Comparison of ENCODE assay signal across 20 cellular contexts in the genomic region with DNA sequence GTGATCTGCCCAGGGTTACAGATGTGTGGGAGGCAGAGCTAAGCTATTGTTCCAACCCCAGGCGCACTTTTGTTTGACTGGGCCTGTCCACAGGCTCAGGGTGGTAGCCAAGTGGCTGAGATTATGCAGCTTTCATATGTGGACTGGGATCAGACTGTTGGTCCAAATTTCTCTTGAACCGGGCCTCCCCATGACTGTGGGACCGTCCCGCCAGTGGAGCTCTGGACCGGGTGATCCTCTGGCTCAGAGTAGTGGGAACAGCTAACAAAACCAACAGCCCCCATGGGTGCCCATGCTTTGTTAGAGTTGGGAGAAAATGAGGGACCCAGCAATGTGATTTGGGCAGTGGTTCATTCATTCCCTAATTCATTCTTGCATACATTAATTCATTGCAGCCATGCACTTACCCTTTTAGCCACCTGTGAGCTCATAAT.
DNase-seq lines count a peak whose midpoint lies in the region; ATAC-seq, FAIRE-seq and TF ChIP-seq lines count a peak whose summit lies in the region.
"Had no signal": no experiment of that assay in that cellular context is flagged by ENCODE, and none has a peak within 500 bp of the region (broad histone marks: within the 10 kb centered on the region; RNA-seq: fewer than 3 reads in every experiment).

No MANE protein-coding gene starts in this region.

- dilution Hi-C loops in keratinocyte (cut with MboI; ENCODE audit: extremely low pct_ligation_motif_present, low sequenced_read_pairs) = no loop called here

- H3K36me3 ChIP-seq in keratinocyte (ENCODE audit: control insufficient read depth in 2 of 2, extremely low read depth in 1 of 2, insufficient read depth in 2 of 2, low read length in 2 of 2) (no peaks in the 10 kb centered on the region), upper lobe of right lung (no peaks in the 10 kb centered on the region)

- intact Hi-C loops in upper lobe of right lung (cut with DNase I) = no loop called here

- no peak overlapping the region for H3K4me3 Mint-ChIP-seq in progenitor cell of endocrine pancreas (ENCODE audit: low read depth)

- H3K4me3 ChIP-seq in keratinocyte (ENCODE audit: control insufficient read depth in 2 of 3, extremely low read depth in 1 of 3, insufficient read depth in 2 of 3, low read depth in 1 of 3, low read length in 3 of 3) = no peak overlapping the region
- no peak overlapping the region for H3K4me3 ChIP-seq in upper lobe of right lung

- DNase-seq in activated effector memory CD4-positive, alpha-beta T cell treated with anti-CD3 and anti-CD28 coated beads, Interleukin-2, amount 50 U/mL, for 16 hours = peak; percentile 44
- no peak for DNase-seq in activated effector memory CD4-positive, alpha-beta T cell treated with Interleukin-2 at 50 U/mL for 16 hours
- no peak for DNase-seq in keratinocyte (ENCODE audit: low read depth, low spot score)
- no peak for DNase-seq in progenitor cell of endocrine pancreas (ENCODE audit: low spot score, unreplicated experiment)
- DNase-seq in upper lobe of right lung = peak; percentile 48
- DNase-seq in central memory CD4-positive, alpha-beta T cell = no peak
- DNase-seq in NCI-H1417 (lab: John Stamatoyannopoulos, UW) = no peak
- DNase-seq: C1 segment of cervical spinal cord, H7, IMR-90, Kasumi-1, MM.1S, NCI-H1105, NCI-H1694 treated with DMSO at 0.1 percent for 48 hours, NCI-H345, NCI-H526, SHP77 treated with DMSO at 0.1 percent for 48 hours had no signal

- H3K9ac ChIP-seq in keratinocyte (ENCODE audit: control insufficient read depth, extremely low read depth, insufficient read depth, low read length) = no peak overlapping the region

- no peak for TF ChIP-seq CTCF in keratinocyte (optimal IDR thresholded peaks at IDR 0.05 in 1 of 3, IDR thresholded peaks at IDR 0.05 in 1 of 3, conservative IDR thresholded peaks at IDR 0.05 in 1 of 3; ENCODE audit: extremely low read depth in 1 of 3, insufficient read depth in 2 of 3, low read length in 3 of 3)
- no peak for TF ChIP-seq CTCF in progenitor cell of endocrine pancreas (IDR thresholded peaks at IDR 0.05; ENCODE audit: unreplicated experiment)
- no peak for TF ChIP-seq CTCF in upper lobe of right lung (IDR thresholded peaks at IDR 0.05)

- no peaks in the 10 kb centered on the region for H3K9me3 ChIP-seq in keratinocyte (ENCODE audit: control insufficient read depth, low read depth, low read length)
- H3K9me3 ChIP-seq in upper lobe of right lung = no peaks in the 10 kb centered on the region

- no peak overlapping the region for H3K4me2 ChIP-seq in keratinocyte (ENCODE audit: control insufficient read depth, extremely low read depth, insufficient read depth, low read depth, low read length)

- peak overlapping the region; percentile 31 for H3K27ac Mint-ChIP-seq in progenitor cell of endocrine pancreas

- peaks cover 57% of the 10 kb centered on the region for H3K27me3 Mint-ChIP-seq in progenitor cell of endocrine pancreas

- no peaks in the 10 kb centered on the region for H3K79me2 ChIP-seq in keratinocyte (ENCODE audit: control insufficient read depth, insufficient read depth, low read length)

- no peaks in the 10 kb centered on the region for H3K9me3 Mint-ChIP-seq in progenitor cell of endocrine pancreas (ENCODE audit: low read depth)

- no peaks in the 10 kb centered on the region for H4K20me1 ChIP-seq in keratinocyte (ENCODE audit: control insufficient read depth, extremely low read depth, insufficient read depth, low read length)

- peaks cover 19% of the 10 kb centered on the region for H3K4me1 ChIP-seq in keratinocyte (ENCODE audit: control insufficient read depth, extremely low read depth, insufficient read depth, low read length)
- no peaks in the 10 kb centered on the region for H3K4me1 ChIP-seq in upper lobe of right lung

- FAIRE-seq in keratinocyte (lab: Jason Lieb, UNC) = peak; percentile 23
- FAIRE-seq: A204.1, GM12892 had no signal

- no peaks in the 10 kb centered on the region for H3K9me1 ChIP-seq in keratinocyte (ENCODE audit: control insufficient read depth, extremely low read depth, insufficient read depth, low read length)

- H3K27ac ChIP-seq in keratinocyte (ENCODE audit: control insufficient read depth, insufficient read depth, low read length) (no peak overlapping the region), upper lobe of right lung (no peak overlapping the region)

- peaks cover 14% of the 10 kb centered on the region for H3K4me1 Mint-ChIP-seq in progenitor cell of endocrine pancreas (ENCODE audit: low read depth)

- H3K27me3 ChIP-seq in keratinocyte (ENCODE audit: control insufficient read depth, extremely low read depth, insufficient read depth, low read length) = no peaks in the 10 kb centered on the region
- no peaks in the 10 kb centered on the region for H3K27me3 ChIP-seq in upper lobe of right lung

- H3K36me3 Mint-ChIP-seq in progenitor cell of endocrine pancreas (ENCODE audit: insufficient read depth) = no peaks in the 10 kb centered on the region

- no peak for ATAC-seq in upper lobe of right lung
- no peak for ATAC-seq in GM18502 (IDR thresholded peaks at IDR 0.05; ENCODE audit: poor library complexity, unreplicated experiment)

- H2AFZ ChIP-seq in keratinocyte (ENCODE audit: control insufficient read depth, low read length) = no peak overlapping the region

Comparison
In these comparisons a context has a peak if more than half of its experiments do, and no peak if none do; other contexts are left out.
1. DNase-seq: peak in activated effector memory CD4-positive, alpha-beta T cell treated with anti-CD3 and anti-CD28 coated beads, Interleukin-2, amount 50 U/mL, for 16 hours (single experiment) and upper lobe of right lung (single experiment); none in activated effector memory CD4-positive, alpha-beta T cell treated with Interleukin-2 at 50 U/mL for 16 hours (single experiment), keratinocyte (single experiment), progenitor cell of endocrine pancreas (single experiment), central memory CD4-positive, alpha-beta T cell (single experiment) and NCI-H1417 (0 of 3).